24 cellular contexts compared by ENCODE assay signal in genomic region chr1:69827732-69828131, GRCh38.
A peak's percentile ranks its signal among the peaks of the same experiment; 100 is the strongest.
DNase-seq lines count a peak whose midpoint lies in the region; ATAC-seq, FAIRE-seq and TF ChIP-seq lines count a peak whose summit lies in the region.
"Had no signal": no experiment of that assay in that cellular context is flagged by ENCODE, and none has a peak within 500 bp of the region (broad histone marks: within the 10 kb centered on the region; RNA-seq: fewer than 3 reads in every experiment).

No MANE protein-coding gene starts in this region.

- H2BK20ac ChIP-seq in IMR-90 (ENCODE audit: low read depth, low read length), result no peak overlapping the region

- no peak for ATAC-seq in IMR-90 (ENCODE audit: low read depth)
- no peak for ATAC-seq in HG03354 (IDR thresholded peaks at IDR 0.05; ENCODE audit: poor library complexity, severe bottlenecking, unreplicated experiment)
- no peak for ATAC-seq in body of pancreas
- ATAC-seq: A549, GM12878, HCT116 had no signal

- no peak overlapping the region for H3K18ac ChIP-seq in IMR-90 (ENCODE audit: low read depth, low read length)

- no CpG with 5 or more reads among the region's 2 CpGs for WGBS in IMR-90 (ENCODE audit: extremely low coverage in 2 of 2, insufficient read length in 1 of 2), 2 experiments
- 73 to 80% methylated on average over 2 of the region's 2 CpGs for WGBS in body of pancreas, 2 donors

- H3K56ac ChIP-seq in IMR-90 (ENCODE audit: extremely low read depth, insufficient read depth, low read length), result no peak overlapping the region

- no peaks in the 10 kb centered on the region for H3K36me3 ChIP-seq in IMR-90 (ENCODE audit: control insufficient read depth, insufficient read depth, low read length)
- H3K36me3 ChIP-seq in bronchial epithelial cell (ENCODE audit: control insufficient read depth, insufficient read depth, low read length), result no peaks in the 10 kb centered on the region
- no peaks in the 10 kb centered on the region for H3K36me3 ChIP-seq in body of pancreas (replicated peaks in 1 of 2; ENCODE audit: insufficient read depth in 1 of 2, low read depth in 2 of 2)
- H3K36me3 ChIP-seq: BE2C; BLaER1 treated with 17β-estradiol and CSF1 and Interleukin-3, amounts not matched to agents 10 nM and 100 nM had no signal

- H3K9ac ChIP-seq in IMR-90 (ENCODE audit: low read depth, low read length), result no peak overlapping the region
- H3K9ac ChIP-seq: BLaER1 treated with 17β-estradiol and CSF1 and Interleukin-3, amounts not matched to agents 10 nM and 100 nM; GM23248 had no signal

- dilution Hi-C loops in IMR-90 (cut with HindIII; ENCODE audit: low sequenced_read_pairs, unreplicated experiment), result no loop called here

- H2AFZ ChIP-seq in IMR-90 (replicated peaks; ENCODE audit: low read length, poor library complexity), result no peak overlapping the region
- H2AFZ ChIP-seq: GM23248 had no signal

- no peaks in the 10 kb centered on the region for H3K27me3 ChIP-seq in IMR-90 (ENCODE audit: control insufficient read depth, insufficient read depth, low read length)
- H3K27me3 ChIP-seq in bronchial epithelial cell (ENCODE audit: control insufficient read depth, insufficient read depth, low read length), result no peaks in the 10 kb centered on the region
- H3K27me3 ChIP-seq in body of pancreas, result no peaks in the 10 kb centered on the region
- H3K27me3 ChIP-seq: BE2C; BLaER1 treated with 17β-estradiol and CSF1 and Interleukin-3, amounts not matched to agents 10 nM and 100 nM had no signal

- H2BK120ac ChIP-seq in IMR-90 (ENCODE audit: low read depth, low read length), result no peak overlapping the region

- no peaks in the 10 kb centered on the region for H4K20me1 ChIP-seq in IMR-90 (ENCODE audit: insufficient read depth, low read length)
- H4K20me1 ChIP-seq: BLaER1 treated with 17β-estradiol and CSF1 and Interleukin-3, amounts not matched to agents 10 nM and 100 nM had no signal

- H4K5ac ChIP-seq in IMR-90 (ENCODE audit: low read depth, low read length), result no peak overlapping the region

- no TSS peak for BruUV-seq in IMR-90 (replicated peaks; lab: Mats Ljungman, UMichigan)

- no peak overlapping the region for H3K4ac ChIP-seq in IMR-90 (ENCODE audit: low read depth, low read length)

- H4K91ac ChIP-seq in IMR-90 (ENCODE audit: insufficient read depth, low read depth, low read length), result no peak overlapping the region

- H3K23ac ChIP-seq in IMR-90 (ENCODE audit: low read depth, low read length), result no peak overlapping the region

- intact Hi-C loops in IMR-90 (cut with micrococcal nuclease), result no loop called here
- intact Hi-C loops in body of pancreas (cut with DNase I), result no loop called here

- no peaks in the 10 kb centered on the region for H3K9me1 ChIP-seq in IMR-90 (ENCODE audit: insufficient read depth, low read length)

- H4K8ac ChIP-seq in IMR-90 (ENCODE audit: low read depth in 2 of 2, low read length in 2 of 2), result no peak overlapping the region

- FAIRE-seq in bronchial epithelial cell (lab: Jason Lieb, UNC), result no peak
- FAIRE-seq: A549, D721Med, GM12878, GM19239 had no signal

- no peak overlapping the region for H3K4me2 ChIP-seq in IMR-90 (ENCODE audit: low read depth, low read length)
- H3K4me2 ChIP-seq: A549; BLaER1 treated with 17β-estradiol and CSF1 and Interleukin-3, amounts not matched to agents 10 nM and 100 nM had no signal

- H2AK5ac ChIP-seq in IMR-90 (ENCODE audit: low read depth, low read length), result no peak overlapping the region

- H3K9me3 ChIP-seq in IMR-90 (ENCODE audit: control insufficient read depth, insufficient read depth, low read length) (no peaks in the 10 kb centered on the region), body of pancreas (no peaks in the 10 kb centered on the region)
- H3K9me3 ChIP-seq: A549; BE2C; BLaER1 treated with 17β-estradiol and CSF1 and Interleukin-3, amounts not matched to agents 10 nM and 100 nM had no signal

- H3K4me3 ChIP-seq in IMR-90 (ENCODE audit: insufficient read depth, low read depth, low read length) (no peak overlapping the region), bronchial epithelial cell (ENCODE audit: low read depth, low read length) (no peak overlapping the region), body of pancreas (no peak overlapping the region)
- H3K4me3 ChIP-seq: A549; BLaER1 treated with 17β-estradiol and CSF1 and Interleukin-3, amounts not matched to agents 10 nM and 100 nM; GM12878; GM23248 had no signal

- TF ChIP-seq POLR2A in IMR-90 (IDR thresholded peaks at IDR 0.05; ENCODE audit: low read depth, low read length) (no peak), body of pancreas (IDR thresholded peaks at IDR 0.05) (no peak)

- CTCF ChIA-PET in IMR-90 (lab: Yijun Ruan, JAX), result no interaction called here

- H3K4me1 ChIP-seq in IMR-90 (ENCODE audit: control insufficient read depth, insufficient read depth, low read length) (no peaks in the 10 kb centered on the region), body of pancreas (no peaks in the 10 kb centered on the region)
- H3K4me1 ChIP-seq: A549; BE2C; BLaER1 treated with 17β-estradiol and CSF1 and Interleukin-3, amounts not matched to agents 10 nM and 100 nM had no signal

- no peak for TF ChIP-seq CTCF in IMR-90 (conservative IDR thresholded peaks at IDR 0.05; ENCODE audit: low read depth, low read length)
- TF ChIP-seq CTCF in bronchial epithelial cell (IDR thresholded peaks at IDR 0.05; ENCODE audit: insufficient read depth, low read length, severe bottlenecking), result no peak
- TF ChIP-seq CTCF in body of pancreas (IDR thresholded peaks at IDR 0.05), result no peak

- no peak for DNase-seq in IMR-90
- peak; percentile 4 for DNase-seq in OCI-M1 (lab: John Stamatoyannopoulos, UW)
- DNase-seq in bronchial epithelial cell (ENCODE audit: low read depth), result peak; percentile 2
- DNase-seq in body of pancreas, result no peak
- no peak for DNase-seq in HPDE6-E6E7 (ENCODE audit: extremely low spot score)
- DNase-seq: 8988T; ACHN; AML-193; BE2C; CD4-positive, alpha-beta T cell; CD8-positive, alpha-beta memory T cell; DMS 273 treated with DMSO at 0.1 percent for 48 hours; DMS79; EL; GDM1; GM23248; H9 had no signal

- no peak overlapping the region for H2BK5ac ChIP-seq in IMR-90 (ENCODE audit: low read depth, low read length, poor library complexity, severe bottlenecking)

- no peaks in the 10 kb centered on the region for H3K79me1 ChIP-seq in IMR-90 (ENCODE audit: low read depth in 1 of 2, low read length in 2 of 2)

- TF ChIP-seq RAD21 in IMR-90 (IDR thresholded peaks at IDR 0.05; ENCODE audit: low read length), result no peak

- in situ Hi-C loops in IMR-90 (cut with MboI; ENCODE audit: low sequenced_read_pairs), result no loop called here

- H3K27ac ChIP-seq in IMR-90 (ENCODE audit: insufficient read depth, low read length) (no peak overlapping the region), body of pancreas (no peak overlapping the region)
- H3K27ac ChIP-seq: A549; BLaER1 treated with 17β-estradiol and CSF1 and Interleukin-3, amounts not matched to agents 10 nM and 100 nM; GM23248 had no signal

- H3K14ac ChIP-seq in IMR-90 (replicated peaks; ENCODE audit: low read depth, low read length), result no peak overlapping the region

- H2AK9ac ChIP-seq in IMR-90 (replicated peaks; ENCODE audit: low read depth, low read length, poor library complexity), result no peak overlapping the region

- POLR2A ChIA-PET in IMR-90 (lab: Charles Lee; ENCODE audit: unreplicated experiment), result no interaction called here

- no peak overlapping the region for H2BK15ac ChIP-seq in IMR-90 (ENCODE audit: low read depth, low read length)

TF ChIP-seq in IMR-90, 13 proteins besides CTCF, POLR2A, EP300 and RAD21:
- no peak for TF ChIP-seq CHD1 (IDR thresholded peaks at IDR 0.05; ENCODE audit: low read depth, low read length)
- no peak for TF ChIP-seq ELK1 (IDR thresholded peaks at IDR 0.05; ENCODE audit: borderline replicate concordance, low read depth, low read length)
- TF ChIP-seq MAFK (IDR thresholded peaks at IDR 0.05; ENCODE audit: low read depth, low read length), result no peak
- TF ChIP-seq, protein P1, sequence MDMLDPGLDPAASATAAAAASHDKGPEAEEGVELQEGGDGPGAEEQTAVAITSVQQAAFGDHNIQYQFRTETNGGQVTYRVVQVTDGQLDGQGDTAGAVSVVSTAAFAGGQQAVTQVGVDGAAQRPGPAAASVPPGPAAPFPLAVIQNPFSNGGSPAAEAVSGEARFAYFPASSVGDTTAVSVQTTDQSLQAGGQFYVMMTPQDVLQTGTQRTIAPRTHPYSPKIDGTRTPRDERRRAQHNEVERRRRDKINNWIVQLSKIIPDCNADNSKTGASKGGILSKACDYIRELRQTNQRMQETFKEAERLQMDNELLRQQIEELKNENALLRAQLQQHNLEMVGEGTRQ (IDR thresholded peaks at IDR 0.05; ENCODE audit: low read depth, low read length), result no peak
- peak; percentile 57; the same call in 1 of the 2 replicates for TF ChIP-seq CEBPB (IDR thresholded peaks at IDR 0.05; ENCODE audit: low read depth, low read length)
- TF ChIP-seq MAZ (IDR thresholded peaks at IDR 0.05; ENCODE audit: borderline replicate concordance, low read depth, low read length), result no peak

Comparison
In these comparisons a context has a peak if more than half of its experiments do, and no peak if none do; other contexts are left out.
1. DNase-seq: peak in OCI-M1 (single experiment) and bronchial epithelial cell (single experiment); none in IMR-90 (single experiment), body of pancreas (0 of 4) and HPDE6-E6E7 (single experiment).